Comparison of ENCODE assay signal across 9 cellular contexts in the genomic region with DNA sequence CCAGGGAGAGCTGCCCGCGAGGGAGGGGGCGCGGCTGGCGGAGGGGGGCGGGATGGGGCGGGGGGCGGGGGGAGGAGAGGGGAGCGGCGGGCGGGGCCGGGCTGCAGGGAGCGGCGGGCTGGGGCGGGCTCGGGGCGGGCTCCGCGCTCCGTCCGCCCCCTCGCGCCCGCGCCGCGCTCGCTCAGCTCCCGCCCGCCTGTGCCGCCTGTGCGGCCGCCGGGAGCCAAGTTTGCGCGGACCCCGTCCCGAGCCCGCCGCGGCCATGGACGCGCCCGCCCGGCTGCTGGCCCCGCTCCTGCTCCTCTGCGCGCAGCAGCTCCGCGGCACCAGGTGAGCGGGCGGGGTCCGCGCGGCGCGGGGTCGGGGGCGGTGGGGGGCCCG. TPM values are rescaled to one million over a fixed set of nuclear protein-coding genes. Genes with fewer than 3 reads are reported as not detected.
DNase-seq lines count a peak whose midpoint lies in the region; ATAC-seq lines count a peak whose summit lies in the region.
"Had no signal": no experiment of that assay in that cellular context is flagged by ENCODE, and none has a peak within 500 bp of the region (broad histone marks: within the 10 kb centered on the region; RNA-seq: fewer than 3 reads in every experiment).

A gene with protein sequence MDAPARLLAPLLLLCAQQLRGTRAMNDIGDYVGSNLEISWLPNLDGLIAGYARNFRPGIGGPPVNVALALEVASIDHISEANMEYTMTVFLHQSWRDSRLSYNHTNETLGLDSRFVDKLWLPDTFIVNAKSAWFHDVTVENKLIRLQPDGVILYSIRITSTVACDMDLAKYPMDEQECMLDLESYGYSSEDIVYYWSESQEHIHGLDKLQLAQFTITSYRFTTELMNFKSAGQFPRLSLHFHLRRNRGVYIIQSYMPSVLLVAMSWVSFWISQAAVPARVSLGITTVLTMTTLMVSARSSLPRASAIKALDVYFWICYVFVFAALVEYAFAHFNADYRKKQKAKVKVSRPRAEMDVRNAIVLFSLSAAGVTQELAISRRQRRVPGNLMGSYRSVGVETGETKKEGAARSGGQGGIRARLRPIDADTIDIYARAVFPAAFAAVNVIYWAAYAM (plus strand): TSS at position 184 of the 381 bp plus-strand sequence. CDS start 79 bp downstream, at position 263.

- peak; percentile 83 for DNase-seq in 8988T
- no peak for DNase-seq in left colon
- DNase-seq in DMS153 treated with DMSO at 0.1 percent for 48 hours (lab: John Stamatoyannopoulos, UW; ENCODE audit: unreplicated experiment), result no peak
- DNase-seq in anterior cingulate cortex (lab: John Stamatoyannopoulos, UW), result no peak
- DNase-seq: right lobe of liver had no signal

- intact Hi-C loops in left colon (cut with DNase I, micrococcal nuclease), result no loop called here

- H3K9me3 Mint-ChIP-seq in activated T-helper 17 cell treated with anti-CD3 and anti-CD28 coated beads, Interleukin-2, amount 50 U/mL, for 72 hours, result no peaks in the 10 kb centered on the region

- peaks cover 14% of the 10 kb centered on the region; the same call in 1 of the 2 replicates for H3K4me1 ChIP-seq in ES-I3 (ENCODE audit: insufficient read depth, low read length)

- no peaks in the 10 kb centered on the region for H3K36me3 ChIP-seq in ES-I3 (ENCODE audit: insufficient read depth, low read length)
- H3K36me3 ChIP-seq: right lobe of liver had no signal

- no peak within 1 kb of the TSS for H3K27ac Mint-ChIP-seq in activated T-helper 17 cell treated with anti-CD3 and anti-CD28 coated beads, Interleukin-2, amount 50 U/mL, for 72 hours

- H3K4me1 Mint-ChIP-seq in activated T-helper 17 cell treated with anti-CD3 and anti-CD28 coated beads, Interleukin-2, amount 50 U/mL, for 72 hours, result no peaks in the 10 kb centered on the region

- H3K27me3 Mint-ChIP-seq in activated T-helper 17 cell treated with anti-CD3 and anti-CD28 coated beads, Interleukin-2, amount 50 U/mL, for 72 hours, result peaks cover 40% of the 10 kb centered on the region

- peak within 1 kb of the TSS; percentile 29 for H3K4me3 Mint-ChIP-seq in activated T-helper 17 cell treated with anti-CD3 and anti-CD28 coated beads, Interleukin-2, amount 50 U/mL, for 72 hours

- ATAC-seq in activated T-helper 17 cell treated with anti-CD3 and anti-CD28 coated beads, Interleukin-2, amount 50 U/mL, for 72 hours (replicated peaks), result no peak
- ATAC-seq in left colon (peak; percentile 65), HG03280 (IDR thresholded peaks at IDR 0.05; ENCODE audit: unreplicated experiment) (no peak), GM18517 (IDR thresholded peaks at IDR 0.05; ENCODE audit: unreplicated experiment) (no peak)

- no peaks in the 10 kb centered on the region for H3K9me3 ChIP-seq in ES-I3 (ENCODE audit: control insufficient read depth, insufficient read depth, low read length)
- H3K9me3 ChIP-seq: right lobe of liver had no signal

- H3K9ac ChIP-seq in ES-I3 (ENCODE audit: low read depth, low read length), result peak within 1 kb of the TSS; percentile 48; the same call in 1 of the 2 replicates

- H3K36me3 Mint-ChIP-seq in activated T-helper 17 cell treated with anti-CD3 and anti-CD28 coated beads, Interleukin-2, amount 50 U/mL, for 72 hours (ENCODE audit: low read depth), result no peaks in the 10 kb centered on the region

RNA-seq across cellular contexts. Expression of the gene that starts here (rescaled TPM):
- total RNA-seq in activated T-helper 17 cell treated with anti-CD3 and anti-CD28 coated beads, Interleukin-2, amount 50 U/mL, for 72 hours, result not detected
- not detected for total RNA-seq in left colon

Comparison
In these comparisons a context has a peak if more than half of its experiments do, and no peak if none do; other contexts are left out.
1. Peak in ATAC-seq in left colon; RNA of the gene not detected or under 1 TPM.